In the genomic region with DNA sequence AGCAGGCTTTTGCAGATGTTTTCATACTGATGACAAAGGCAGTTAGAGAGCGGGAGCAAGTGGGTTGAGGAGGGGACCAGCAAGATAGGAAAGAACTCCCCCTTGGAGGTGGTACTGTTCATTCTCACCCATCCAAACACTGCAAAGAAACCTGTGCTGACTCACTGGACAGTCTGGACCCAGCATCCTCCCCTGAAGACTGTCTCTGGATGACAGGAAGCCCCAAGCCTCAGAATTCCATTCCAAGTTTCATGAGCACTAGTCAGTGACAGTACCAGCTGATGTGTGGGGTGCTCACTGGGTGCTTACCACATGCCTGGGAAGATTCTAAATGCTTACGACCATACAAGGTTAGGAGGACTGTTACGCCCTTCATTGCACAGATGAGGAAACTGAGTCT, we compare ENCODE assay signal across 24 cellular contexts.
"Had no signal": no experiment of that assay in that cellular context is flagged by ENCODE, and none has a peak within 500 bp of the region (broad histone marks: within the 10 kb centered on the region; RNA-seq: fewer than 3 reads in every experiment).

No MANE protein-coding gene starts in this region.

- ATAC-seq: HepG2 had no signal

- DNase-seq: IMR-90, Karpas-422, KG1, MG63, NCI-H1092, NCI-H1105 treated with DMSO at 0.1 percent for 48 hours, NCI-H1417 treated with DMSO at 0.1 percent for 48 hours, NCI-H146, NCI-H1694 treated with DMSO at 0.1 percent for 48 hours, NCI-H1930, NCI-H2081, NCI-H2107, NCI-H226, NCI-H446, NCI-H510A, NCI-H524 treated with DMSO at 0.1 percent for 48 hours, NCI-H774, Right ventricle myocardium superior, RPMI8226, SIG-M5 had no signal

- H3K27ac ChIP-seq: SJSA1, SK-N-MC had no signal

- H3K27me3 ChIP-seq: MG63, SJSA1 had no signal

- H3K4me3 ChIP-seq: MG63, SJSA1, SK-N-MC had no signal

- H3K36me3 ChIP-seq: MG63, SJSA1 had no signal

- FAIRE-seq: HepG2, RCC 7860 had no signal

- H3K9me3 ChIP-seq: MG63, SJSA1 had no signal
